19 cellular contexts compared by ENCODE assay signal in genomic region chr9:84187090-84187489, GRCh38.
DNase-seq lines count a peak whose midpoint lies in the region; ATAC-seq and TF ChIP-seq lines count a peak whose summit lies in the region.
"Had no signal": no experiment of that assay in that cellular context is flagged by ENCODE, and none has a peak within 500 bp of the region (broad histone marks: within the 10 kb centered on the region; RNA-seq: fewer than 3 reads in every experiment).

No MANE protein-coding gene starts in this region.

- H3K27ac Mint-ChIP-seq in activated naive CD4-positive, alpha-beta T cell treated with anti-CD3 and anti-CD28 coated beads, Interleukin-2, amount 10 ng/mL, durations not matched to agents 7 days and 5 days = peak overlapping the region; percentile 13
- no peak overlapping the region for H3K27ac Mint-ChIP-seq in CD8-positive, alpha-beta memory T cell
- H3K27ac Mint-ChIP-seq: CD8-positive, alpha-beta T cell had no signal

- H3K9me3 ChIP-seq in CD8-positive, alpha-beta memory T cell (ENCODE audit: low read length) = no peaks in the 10 kb centered on the region
- H3K9me3 ChIP-seq in right atrium auricular region = no peaks in the 10 kb centered on the region
- H3K9me3 ChIP-seq: BLaER1 had no signal

- no peaks in the 10 kb centered on the region for H3K4me1 Mint-ChIP-seq in activated naive CD4-positive, alpha-beta T cell treated with anti-CD3 and anti-CD28 coated beads, Interleukin-2, amount 10 ng/mL, durations not matched to agents 7 days and 5 days
- H3K4me1 Mint-ChIP-seq in CD8-positive, alpha-beta memory T cell = no peaks in the 10 kb centered on the region

- H3K4me3 ChIP-seq in retinal pigment epithelial cell (ENCODE audit: low read length) (no peak overlapping the region), right atrium auricular region (no peak overlapping the region)
- H3K4me3 ChIP-seq in CD8-positive, alpha-beta memory T cell (ENCODE audit: low read length) = no peak overlapping the region
- H3K4me3 ChIP-seq: BLaER1 had no signal

- H3K9me3 Mint-ChIP-seq in activated naive CD4-positive, alpha-beta T cell treated with anti-CD3 and anti-CD28 coated beads, Interleukin-2, amount 10 ng/mL, durations not matched to agents 7 days and 5 days = no peaks in the 10 kb centered on the region
- peaks cover 0 to 2% (median 0%) of the 10 kb centered on the region in 5 donors for H3K9me3 Mint-ChIP-seq in CD8-positive, alpha-beta memory T cell
- H3K9me3 Mint-ChIP-seq: CD8-positive, alpha-beta T cell had no signal

- no peaks in the 10 kb centered on the region for H3K4me1 ChIP-seq in CD8-positive, alpha-beta memory T cell (ENCODE audit: insufficient read depth, low read length)
- peaks cover 0 to 7% of the 10 kb centered on the region in 2 donors for H3K4me1 ChIP-seq in right atrium auricular region

- DNase-seq in activated naive CD4-positive, alpha-beta T cell treated with anti-CD3 and anti-CD28 coated beads, Interleukin-2, amount 10 ng/mL, durations not matched to agents 7 days and 5 days = no peak
- DNase-seq in activated naive CD4-positive, alpha-beta T cell treated with anti-CD3 and anti-CD28 coated beads, Interleukin-2, amount 50 U/mL, for 16 hours = no peak
- peak; percentile 4 for DNase-seq in RPMI7951 (ENCODE audit: low read depth)
- peak; percentile 41 for DNase-seq in fibroblast of peridontal ligament (ENCODE audit: extremely low read depth)
- peak; percentile 34 for DNase-seq in retinal pigment epithelial cell (ENCODE audit: low read depth)
- no peak for DNase-seq in CD8-positive, alpha-beta memory T cell
- no peak for DNase-seq in right atrium auricular region (ENCODE audit: low spot score)
- DNase-seq: 8988T; CD8-positive, alpha-beta T cell; DMS53; NCI-H1417 treated with DMSO at 0.1 percent for 48 hours; NCI-H187 treated with DMSO at 0.1 percent for 48 hours; NCI-H2227 treated with DMSO at 0.1 percent for 48 hours; NCI-H524; PC-3; SIG-M5 had no signal

- no peak overlapping the region for H3K27ac ChIP-seq in CD8-positive, alpha-beta memory T cell (ENCODE audit: low read depth, low read length)
- H3K27ac ChIP-seq in right atrium auricular region = no peak overlapping the region
- H3K27ac ChIP-seq: BLaER1, RWPE1 had no signal

- no peaks in the 10 kb centered on the region for H3K36me3 Mint-ChIP-seq in activated naive CD4-positive, alpha-beta T cell treated with anti-CD3 and anti-CD28 coated beads, Interleukin-2, amount 10 ng/mL, durations not matched to agents 7 days and 5 days
- H3K36me3 Mint-ChIP-seq in CD8-positive, alpha-beta memory T cell = no peaks in the 10 kb centered on the region
- H3K36me3 Mint-ChIP-seq: CD8-positive, alpha-beta T cell had no signal

- H3K4me3 Mint-ChIP-seq in activated naive CD4-positive, alpha-beta T cell treated with anti-CD3 and anti-CD28 coated beads, Interleukin-2, amount 10 ng/mL, durations not matched to agents 7 days and 5 days = no peak overlapping the region
- no peak overlapping the region for H3K4me3 Mint-ChIP-seq in CD8-positive, alpha-beta memory T cell
- H3K4me3 Mint-ChIP-seq: CD8-positive, alpha-beta T cell had no signal

- CTCF ChIA-PET in activated naive CD4-positive, alpha-beta T cell treated with anti-CD3 and anti-CD28 coated beads, Interleukin-2, amount 10 ng/mL, durations not matched to agents 7 days and 5 days (lab: Charles Lee) = no interaction called here
- CTCF ChIA-PET in CD8-positive, alpha-beta memory T cell (lab: Charles Lee) = no interaction called here

- H3K27me3 ChIP-seq in CD8-positive, alpha-beta memory T cell (ENCODE audit: insufficient read depth, low read length, poor library complexity, severe bottlenecking) = no peaks in the 10 kb centered on the region
- no peaks in the 10 kb centered on the region for H3K27me3 ChIP-seq in right atrium auricular region
- H3K27me3 ChIP-seq: BLaER1 had no signal

- ATAC-seq in HG02884 (IDR thresholded peaks at IDR 0.05; ENCODE audit: unreplicated experiment) = no peak
- ATAC-seq: CD8-positive, alpha-beta T cell; PC-3 had no signal

- TF ChIP-seq CTCF in retinal pigment epithelial cell (conservative IDR thresholded peaks at IDR 0.05; ENCODE audit: low read depth, low read length) (no peak), right atrium auricular region (IDR thresholded peaks at IDR 0.05) (no peak)

- H3K36me3 ChIP-seq in CD8-positive, alpha-beta memory T cell (ENCODE audit: insufficient read depth, low read length) = no peaks in the 10 kb centered on the region
- H3K36me3 ChIP-seq in right atrium auricular region = no peaks in the 10 kb centered on the region
- H3K36me3 ChIP-seq: BLaER1 had no signal

- peaks cover 13% of the 10 kb centered on the region for H3K27me3 Mint-ChIP-seq in activated naive CD4-positive, alpha-beta T cell treated with anti-CD3 and anti-CD28 coated beads, Interleukin-2, amount 10 ng/mL, durations not matched to agents 7 days and 5 days
- H3K27me3 Mint-ChIP-seq in CD8-positive, alpha-beta memory T cell = peaks cover 20 to 26% of the 10 kb centered on the region in 2 donors

- POLR2A ChIA-PET in CD8-positive, alpha-beta memory T cell (lab: Charles Lee) = no interaction called here

Comparison
In these comparisons a context has a peak if more than half of its experiments do, and no peak if none do; other contexts are left out.
1. DNase-seq: peak in RPMI7951 (single experiment), fibroblast of peridontal ligament (single experiment) and retinal pigment epithelial cell (single experiment); none in activated naive CD4-positive, alpha-beta T cell treated with anti-CD3 and anti-CD28 coated beads, Interleukin-2, amount 10 ng/mL, durations not matched to agents 7 days and 5 days (single experiment), activated naive CD4-positive, alpha-beta T cell treated with anti-CD3 and anti-CD28 coated beads, Interleukin-2, amount 50 U/mL, for 16 hours (single experiment), CD8-positive, alpha-beta memory T cell (0 of 5) and right atrium auricular region (single experiment).